ENCODE assay signal across 19 cellular contexts in genomic region chr9:36123511-36123910, GRCh38. TPM values are rescaled to one million over a fixed set of nuclear protein-coding genes. Genes with fewer than 3 reads are reported as not detected.
"Had no signal": no experiment of that assay in that cellular context is flagged by ENCODE, and none has a peak within 500 bp of the region (broad histone marks: within the 10 kb centered on the region; RNA-seq: fewer than 3 reads in every experiment).

No MANE protein-coding gene starts in this region.

- ATAC-seq: gastrocnemius medialis; left lobe of liver; naive thymus-derived CD8-positive, alpha-beta T cell; right cardiac atrium had no signal

- H3K4me3 ChIP-seq: dorsolateral prefrontal cortex, esophagus muscularis mucosa, gastrocnemius medialis, ovary, stomach, thoracic aorta had no signal

- H3K36me3 ChIP-seq: ovary had no signal

- DNase-seq: cortex of kidney; dorsolateral prefrontal cortex; effector CD8-positive, alpha-beta T cell; gastrocnemius medialis; glutamatergic neuron; mammary epithelial cell; naive thymus-derived CD8-positive, alpha-beta T cell; ovary; right cardiac atrium; small intestine; stimulated activated CD4-positive, alpha-beta T cell treated with anti-CD3 and anti-CD28 coated beads, Interleukin-12 subunit alpha, Interleukin-12 subunit beta, amount 100 ng/mL, for 4 hours; stimulated activated naive CD4-positive, alpha-beta T cell; stomach; substantia nigra had no signal

- H3K27me3 ChIP-seq: dorsolateral prefrontal cortex, esophagus muscularis mucosa, gastrocnemius medialis, ovary, stomach had no signal

- H3K9me3 ChIP-seq: esophagus muscularis mucosa, gastrocnemius medialis, ovary, stomach, thoracic aorta had no signal

- H3K27ac ChIP-seq: dorsolateral prefrontal cortex, esophagus muscularis mucosa, gastrocnemius medialis, ovary, stomach, thoracic aorta had no signal

- H3K4me1 ChIP-seq: gastrocnemius medialis had no signal

RNA-seq across cellular contexts. Expression of gene CCIN, which starts 45.7 kb away (rescaled TPM):
- total RNA-seq: gastrocnemius medialis, left lobe of liver, lower leg skin, mammary epithelial cell had no signal
- polyA plus RNA-seq: mammary epithelial cell, neural cell had no signal
